Comparison of ENCODE assay signal across 14 cellular contexts in the genomic region with DNA sequence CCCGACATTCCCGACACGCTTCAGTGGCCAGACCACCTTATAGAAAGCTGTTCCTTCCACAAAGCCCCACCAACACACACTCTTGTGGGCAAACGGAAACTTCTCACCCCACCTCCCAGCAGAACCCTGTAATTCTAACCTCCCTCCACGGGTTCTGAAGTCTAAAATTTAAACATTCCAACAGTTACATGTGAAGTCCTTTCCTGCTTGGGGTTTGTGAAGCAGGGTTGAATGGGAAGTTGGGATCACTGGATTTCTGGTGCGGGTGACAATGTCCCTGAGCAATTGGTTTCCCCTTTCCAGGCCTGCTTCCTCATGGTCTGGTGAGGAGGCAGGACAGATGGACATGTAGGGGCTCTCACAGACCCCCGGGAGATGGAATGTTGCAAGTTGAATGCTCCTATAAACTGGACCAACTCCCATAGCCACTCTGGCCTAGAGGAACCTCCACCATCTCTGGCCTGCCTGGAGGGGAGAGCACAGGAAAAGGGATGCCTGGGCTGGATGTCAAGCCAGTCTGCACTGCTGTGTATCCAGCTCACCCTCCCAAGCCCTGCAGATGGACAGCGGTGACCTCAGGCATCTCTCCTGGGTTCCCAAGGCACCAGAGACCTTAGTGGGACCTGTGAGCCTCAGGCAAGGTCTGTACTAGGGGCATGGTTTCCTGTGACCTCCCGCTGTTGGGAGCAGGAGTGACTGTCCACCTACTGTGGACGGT. TPM values are rescaled to one million over a fixed set of nuclear protein-coding genes. Genes with fewer than 3 reads are reported as not detected.
DNase-seq lines count a peak whose midpoint lies in the region; ATAC-seq and TF ChIP-seq lines count a peak whose summit lies in the region.
"Had no signal": no experiment of that assay in that cellular context is flagged by ENCODE, and none has a peak within 500 bp of the region (broad histone marks: within the 10 kb centered on the region; RNA-seq: fewer than 3 reads in every experiment).

No MANE protein-coding gene starts in this region.

- no peak overlapping the region for H2AFZ ChIP-seq in PC-3 (ENCODE audit: low read length)
- no peak overlapping the region for H2AFZ ChIP-seq in osteoblast (ENCODE audit: low read length)
- no peak overlapping the region for H2AFZ ChIP-seq in hepatocyte

- peaks cover 18% of the 10 kb centered on the region for H3K4me1 Mint-ChIP-seq in activated naive CD4-positive, alpha-beta T cell treated with anti-CD3 and anti-CD28 coated beads for 36 hours (ENCODE audit: low read depth)
- H3K4me1 Mint-ChIP-seq in central memory CD8-positive, alpha-beta T cell, result peaks cover 43% of the 10 kb centered on the region

- no peak overlapping the region for H3K4me3 Mint-ChIP-seq in activated naive CD4-positive, alpha-beta T cell treated with anti-CD3 and anti-CD28 coated beads for 36 hours
- no peak overlapping the region for H3K4me3 Mint-ChIP-seq in central memory CD8-positive, alpha-beta T cell

- H4K20me1 ChIP-seq in PC-3 (ENCODE audit: low read length), result 0 out of 2 replicates have a peak, but pooled peaks cover 2% of the 10 kb centered on the region
- H4K20me1 ChIP-seq in osteoblast (ENCODE audit: insufficient read depth, low read length), result peaks cover 26% of the 10 kb centered on the region
- H4K20me1 ChIP-seq in hepatocyte (ENCODE audit: insufficient read depth, poor library complexity, severe bottlenecking), result no peaks in the 10 kb centered on the region

- POLR2A ChIA-PET in PC-3 (lab: Charles Lee; ENCODE audit: unreplicated experiment), result no interaction called here

- TSS peak; percentile 5 for BruUV-seq in PC-3 (replicated peaks; lab: Mats Ljungman, UMichigan)

- H3F3A ChIP-seq in PC-3 (ENCODE audit: low read length, unreplicated experiment), result no peaks in the 10 kb centered on the region

- CTCF ChIA-PET in activated naive CD4-positive, alpha-beta T cell treated with anti-CD3 and anti-CD28 coated beads for 36 hours (lab: Charles Lee), result no interaction called here
- CTCF ChIA-PET in PC-3 (lab: Charles Lee), result interaction anchor here (0.6 kb wide), 1 partner anchor 184 kb away, joined by 3 read pairs; no protein-coding TSS in a partner anchor

- 96% methylated on average over 10 of the region's 10 CpGs for WGBS in hepatocyte (ENCODE audit: low lambda C conversion rate, missing lambda C conversion rate)

- peak overlapping the region; percentile 55 for H3K27ac Mint-ChIP-seq in activated naive CD4-positive, alpha-beta T cell treated with anti-CD3 and anti-CD28 coated beads for 36 hours
- peak overlapping the region; percentile 75 for H3K27ac Mint-ChIP-seq in central memory CD8-positive, alpha-beta T cell (ENCODE audit: low read depth)

- no peaks in the 10 kb centered on the region for H3K9me3 ChIP-seq in PC-3 (ENCODE audit: low read length)
- no peaks in the 10 kb centered on the region for H3K9me3 ChIP-seq in osteoblast (ENCODE audit: low read depth, low read length)
- H3K9me3 ChIP-seq in hepatocyte (ENCODE audit: low read depth), result no peaks in the 10 kb centered on the region
- H3K9me3 ChIP-seq: gastrocnemius medialis had no signal

- peak; percentile 6 for ATAC-seq in PC-3
- no peak for ATAC-seq in central memory CD8-positive, alpha-beta T cell (replicated peaks; ENCODE audit: extremely low read depth, poor library complexity, severe bottlenecking)
- no peak for ATAC-seq in HG03108 (IDR thresholded peaks at IDR 0.05; ENCODE audit: unreplicated experiment)
- ATAC-seq in GM21526 (IDR thresholded peaks at IDR 0.05; ENCODE audit: low FRiP score, unreplicated experiment), result no peak
- ATAC-seq: gastrocnemius medialis had no signal

- no peaks in the 10 kb centered on the region for H3K4me1 ChIP-seq in PC-3 (ENCODE audit: insufficient read depth, low read length)
- no peaks in the 10 kb centered on the region for H3K4me1 ChIP-seq in osteoblast (ENCODE audit: insufficient read depth, low read length)
- H3K4me1 ChIP-seq in hepatocyte (ENCODE audit: insufficient read depth), result peaks cover 12% of the 10 kb centered on the region

- H3K27ac ChIP-seq in PC-3 (ENCODE audit: low read length) (no peak overlapping the region), osteoblast (ENCODE audit: low read depth, low read length) (no peak overlapping the region), hepatocyte (no peak overlapping the region)
- H3K27ac ChIP-seq: gastrocnemius medialis had no signal

- no peaks in the 10 kb centered on the region for H3K9me3 Mint-ChIP-seq in activated naive CD4-positive, alpha-beta T cell treated with anti-CD3 and anti-CD28 coated beads for 36 hours
- H3K9me3 Mint-ChIP-seq in central memory CD8-positive, alpha-beta T cell, result no peaks in the 10 kb centered on the region

- no peak for DNase-seq in activated naive CD4-positive, alpha-beta T cell treated with anti-CD3 and anti-CD28 coated beads for 36 hours
- DNase-seq in activated naive CD4-positive, alpha-beta T cell (lab: John Stamatoyannopoulos, UW), result no peak
- no peak for DNase-seq in PC-3
- no peak for DNase-seq in central memory CD8-positive, alpha-beta T cell (ENCODE audit: low spot score in 2 of 2)
- DNase-seq in osteoblast (ENCODE audit: insufficient read length, low spot score, missing footprints), result peak; percentile 77
- DNase-seq in hepatocyte (ENCODE audit: low spot score), result no peak
- DNase-seq: activated gamma-delta T cell, gastrocnemius medialis, mesendoderm, NCI-H2029, NCI-H69, T-helper 9 cell had no signal

- peaks cover 48% of the 10 kb centered on the region for H3K36me3 Mint-ChIP-seq in activated naive CD4-positive, alpha-beta T cell treated with anti-CD3 and anti-CD28 coated beads for 36 hours (ENCODE audit: low read depth)
- peaks cover 64% of the 10 kb centered on the region for H3K36me3 Mint-ChIP-seq in central memory CD8-positive, alpha-beta T cell (ENCODE audit: insufficient read depth)

- TF ChIP-seq CTCF in PC-3 (conservative IDR thresholded peaks at IDR 0.05; ENCODE audit: low read depth, low read length), result no peak
- no peak for TF ChIP-seq CTCF in osteoblast (IDR thresholded peaks at IDR 0.05; ENCODE audit: extremely low read depth, low read depth, low read length)
- TF ChIP-seq CTCF in hepatocyte (IDR thresholded peaks at IDR 0.05; ENCODE audit: poor library complexity), result no peak

- H3K27me3 ChIP-seq in PC-3 (ENCODE audit: low read length), result no peaks in the 10 kb centered on the region
- no peaks in the 10 kb centered on the region for H3K27me3 ChIP-seq in osteoblast (ENCODE audit: insufficient read depth, low read length)
- H3K27me3 ChIP-seq in hepatocyte, result no peaks in the 10 kb centered on the region
- H3K27me3 ChIP-seq: gastrocnemius medialis had no signal

- peaks cover 22% of the 10 kb centered on the region for H3K36me3 ChIP-seq in PC-3 (ENCODE audit: low read depth, low read length)
- peaks cover 81% of the 10 kb centered on the region for H3K36me3 ChIP-seq in osteoblast (ENCODE audit: insufficient read depth, low read length)
- H3K36me3 ChIP-seq in hepatocyte (replicated peaks; ENCODE audit: insufficient read depth, low read depth), result no peaks in the 10 kb centered on the region

- H3K4me2 ChIP-seq in PC-3 (ENCODE audit: low read length) (no peak overlapping the region), osteoblast (ENCODE audit: insufficient read depth, low read length) (no peak overlapping the region), hepatocyte (no peak overlapping the region)

- H3K9ac ChIP-seq in PC-3 (ENCODE audit: low read length), result no peak overlapping the region

- H3K79me2 ChIP-seq in PC-3 (ENCODE audit: low read length) (no peaks in the 10 kb centered on the region), osteoblast (ENCODE audit: insufficient read depth, low read length) (peaks cover 29% of the 10 kb centered on the region), hepatocyte (no peaks in the 10 kb centered on the region)

- H3K9me2 ChIP-seq in PC-3 (replicated peaks; ENCODE audit: low read length) (no peaks in the 10 kb centered on the region), hepatocyte (replicated peaks; ENCODE audit: insufficient read depth) (no peaks in the 10 kb centered on the region)

- H3K4me3 ChIP-seq in PC-3 (ENCODE audit: low read length) (no peak overlapping the region), osteoblast (ENCODE audit: insufficient read depth, low read length) (no peak overlapping the region), hepatocyte (no peak overlapping the region)
- H3K4me3 ChIP-seq: gastrocnemius medialis had no signal

- intact Hi-C loops in activated naive CD4-positive, alpha-beta T cell treated with anti-CD3 and anti-CD28 coated beads for 36 hours (cut with micrococcal nuclease), result no loop called here
- intact Hi-C loops in PC-3 (cut with micrococcal nuclease), result no loop called here

- no peaks in the 10 kb centered on the region for H3K27me3 Mint-ChIP-seq in activated naive CD4-positive, alpha-beta T cell treated with anti-CD3 and anti-CD28 coated beads for 36 hours (ENCODE audit: low read depth)
- no peaks in the 10 kb centered on the region for H3K27me3 Mint-ChIP-seq in central memory CD8-positive, alpha-beta T cell

RNA-seq across cellular contexts. Expression of a gene that starts 11.3 kb away (rescaled TPM):
- total RNA-seq in activated naive CD4-positive, alpha-beta T cell treated with anti-CD3 and anti-CD28 coated beads for 36 hours, result 100 to 1,000 TPM; 169 to 194 TPM
- 58.6 and 84.7 TPM in 2 replicates for total RNA-seq in PC-3 (2014; rRNA removed)
- total RNA-seq in osteoblast, result 33.0 and 33.7 TPM in 2 replicates
- 93.9 and 110 TPM in 2 replicates for total RNA-seq in hepatocyte
- 52.6 and 76.5 TPM in 2 replicates for polyA plus RNA-seq in hepatocyte

RNA-seq across cellular contexts. Expression of a gene that starts 11.7 kb away (rescaled TPM):
- 100 to 1,000 TPM; 160 to 176 TPM for total RNA-seq in activated naive CD4-positive, alpha-beta T cell treated with anti-CD3 and anti-CD28 coated beads for 36 hours
- total RNA-seq in PC-3 (2014; rRNA removed) (120 and 144 TPM in 2 replicates), osteoblast (122 and 124 TPM in 2 replicates), hepatocyte (77.5 and 87.7 TPM in 2 replicates)
- polyA plus RNA-seq in hepatocyte, result 233 and 235 TPM in 2 replicates

RNA-seq across cellular contexts. Expression of a gene that starts 22.5 kb away (rescaled TPM):
- total RNA-seq in activated naive CD4-positive, alpha-beta T cell treated with anti-CD3 and anti-CD28 coated beads for 36 hours, result 100 to 1,000 TPM; 334 to 345 TPM
- total RNA-seq in PC-3 (2014; rRNA removed), result 358 and 381 TPM in 2 replicates
- 248 and 273 TPM in 2 replicates for total RNA-seq in osteoblast
- total RNA-seq in hepatocyte, result 139 and 153 TPM in 2 replicates
- polyA plus RNA-seq in hepatocyte, result 199 and 205 TPM in 2 replicates

RNA-seq across cellular contexts. Expression of a gene that starts 41.5 kb away (rescaled TPM):
- total RNA-seq in activated naive CD4-positive, alpha-beta T cell treated with anti-CD3 and anti-CD28 coated beads for 36 hours, result 1 to 10 TPM; 3.5 to 5.1 TPM
- total RNA-seq in PC-3 (2014; rRNA removed) (10.4 and 11.5 TPM in 2 replicates), osteoblast (5.3 and 7.6 TPM in 2 replicates), hepatocyte (9.2 and 11.3 TPM in 2 replicates)
- 7.0 and 10.8 TPM in 2 replicates for polyA plus RNA-seq in hepatocyte

RNA-seq across cellular contexts. Expression of a gene that starts 41.7 kb away (rescaled TPM):
- 10 to 100 TPM; 70.6 to 73.5 TPM for total RNA-seq in activated naive CD4-positive, alpha-beta T cell treated with anti-CD3 and anti-CD28 coated beads for 36 hours
- total RNA-seq in PC-3 (2014; rRNA removed) (49.5 and 65.3 TPM in 2 replicates), osteoblast (80.2 and 101 TPM in 2 replicates), hepatocyte (25.3 and 37.6 TPM in 2 replicates)
- 35.1 and 41.1 TPM in 2 replicates for polyA plus RNA-seq in hepatocyte
